Comparison of ENCODE assay signal across 9 cellular contexts in genomic region chr11:43738600-43739409, GRCh38. TPM values are rescaled to one million over a fixed set of nuclear protein-coding genes. Genes with fewer than 3 reads are reported as not detected.
DNase-seq lines count a peak whose midpoint lies in the region; ATAC-seq and TF ChIP-seq lines count a peak whose summit lies in the region.
"Had no signal": no experiment of that assay in that cellular context is flagged by ENCODE, and none has a peak within 500 bp of the region (broad histone marks: within the 10 kb centered on the region; RNA-seq: fewer than 3 reads in every experiment).

No MANE protein-coding gene starts in this region.

- no peak for TF ChIP-seq CTCF in osteoblast (IDR thresholded peaks at IDR 0.05; ENCODE audit: extremely low read depth, low read depth, low read length)

- peaks cover 29 to 30% of the 10 kb centered on the region in 2 donors for H3K36me3 Mint-ChIP-seq in activated naive CD4-positive, alpha-beta T cell treated with anti-CD3 and anti-CD28 coated beads, Interleukin-2, amount 50 U/mL, for 72 hours

- DNase-seq in NCI-H226 (peak; percentile 65), dedifferentiated amniotic fluid mesenchymal stem cell (ENCODE audit: extremely low spot score) (peak; percentile 94), osteoblast (ENCODE audit: insufficient read length, low spot score, missing footprints) (peak; percentile 80), germinal center (ENCODE audit: low spot score) (no peak), D341Med (ENCODE audit: low spot score) (no peak)
- no peak for DNase-seq in activated naive CD4-positive, alpha-beta T cell treated with anti-CD3 and anti-CD28 coated beads, Interleukin-2, amount 50 U/mL, for 72 hours (ENCODE audit: low spot score in 2 of 2)
- DNase-seq: NCI-H446 had no signal

- H3K36me3 ChIP-seq in osteoblast (ENCODE audit: insufficient read depth, low read length): peaks cover 8% of the 10 kb centered on the region

- H2AFZ ChIP-seq in osteoblast (ENCODE audit: low read length): no peak overlapping the region

- peaks cover 39% of the 10 kb centered on the region for H3K4me1 ChIP-seq in osteoblast (ENCODE audit: insufficient read depth, low read length)

- H3K27ac ChIP-seq in osteoblast (ENCODE audit: low read depth, low read length): peak overlapping the region; percentile 13

- TF ChIP-seq POLR2A in GM18505 (IDR thresholded peaks at IDR 0.05; ENCODE audit: borderline replicate concordance, extremely low read depth, insufficient read depth, insufficient read length): no peak

- H3K27ac Mint-ChIP-seq in activated naive CD4-positive, alpha-beta T cell treated with anti-CD3 and anti-CD28 coated beads, Interleukin-2, amount 50 U/mL, for 72 hours: peak overlapping the region in 1 of 2 donors; percentile 6

- H3K27me3 ChIP-seq in osteoblast (ENCODE audit: insufficient read depth, low read length): no peaks in the 10 kb centered on the region

- H3K79me2 ChIP-seq in osteoblast (ENCODE audit: insufficient read depth, low read length): peaks cover 53% of the 10 kb centered on the region

- no peak overlapping the region for H3K4me3 ChIP-seq in osteoblast (ENCODE audit: insufficient read depth, low read length)

- H3K4me2 ChIP-seq in osteoblast (ENCODE audit: insufficient read depth, low read length): peak overlapping the region; percentile 51

- H3K9me3 Mint-ChIP-seq in activated naive CD4-positive, alpha-beta T cell treated with anti-CD3 and anti-CD28 coated beads, Interleukin-2, amount 50 U/mL, for 72 hours: peaks cover 7 to 10% of the 10 kb centered on the region in 2 donors

- H4K20me1 ChIP-seq in osteoblast (ENCODE audit: insufficient read depth, low read length): peaks cover 10% of the 10 kb centered on the region

- no peaks in the 10 kb centered on the region for H3K9me3 ChIP-seq in osteoblast (ENCODE audit: low read depth, low read length)

- ATAC-seq in GM18511 (IDR thresholded peaks at IDR 0.05; ENCODE audit: unreplicated experiment) (peak; percentile 62), GM18505 (IDR thresholded peaks at IDR 0.05; ENCODE audit: unreplicated experiment) (no peak)
- ATAC-seq in activated naive CD4-positive, alpha-beta T cell treated with anti-CD3 and anti-CD28 coated beads, Interleukin-2, amount 50 U/mL, for 72 hours: no peak

RNA-seq across cellular contexts. Expression of gene HSD17B12, which starts 58.3 kb away (rescaled TPM):
- total RNA-seq in osteoblast: 114 and 122 TPM in 2 replicates
- total RNA-seq in activated naive CD4-positive, alpha-beta T cell treated with anti-CD3 and anti-CD28 coated beads, Interleukin-2, amount 50 U/mL, for 72 hours: 10 to 100 TPM; 38.7 to 55.7 TPM

Comparison
In these comparisons a context has a peak if more than half of its experiments do, and no peak if none do; other contexts are left out.
1. DNase-seq: peak in NCI-H226 (single experiment), dedifferentiated amniotic fluid mesenchymal stem cell (single experiment) and osteoblast (single experiment); none in germinal center (single experiment), activated naive CD4-positive, alpha-beta T cell treated with anti-CD3 and anti-CD28 coated beads, Interleukin-2, amount 50 U/mL, for 72 hours (0 of 2) and D341Med (single experiment).